ENCODE assay signal across 8 cellular contexts in genomic region chr12:57230381-57231155, GRCh38. TPM values are rescaled to one million over a fixed set of nuclear protein-coding genes. Genes with fewer than 3 reads are reported as not detected.
A peak's percentile ranks its signal among the peaks of the same experiment; 100 is the strongest.
DNase-seq lines count a peak whose midpoint lies in the region; ATAC-seq, FAIRE-seq and TF ChIP-seq lines count a peak whose summit lies in the region.

No MANE protein-coding gene starts in this region.

- H3K4me3 ChIP-seq in NT2/D1 (ENCODE audit: insufficient read length, low read depth): peak overlapping the region; percentile 79
- peak overlapping the region; percentile 89 for H3K4me3 ChIP-seq in endodermal cell (ENCODE audit: low read length)

- POLR2A ChIA-PET in CD4-positive, alpha-beta T cell (lab: Charles Lee): interaction anchor here (1.3 to 2.7 kb wide), 5 partner anchors 9 to 161 kb away, joined by 3 to 48 read pairs (median 11); no protein-coding TSS in a partner anchor

- no peak for ATAC-seq in CD4-positive, alpha-beta T cell (ENCODE audit: poor library complexity)
- no peak for ATAC-seq in GM21717 (IDR thresholded peaks at IDR 0.05; ENCODE audit: unreplicated experiment)

- FAIRE-seq in GM19239 (lab: Jason Lieb, UNC): no peak

- peaks cover 59% of the 10 kb centered on the region for H3K4me1 Mint-ChIP-seq in CD4-positive, alpha-beta T cell (ENCODE audit: low read depth)
- H3K4me1 Mint-ChIP-seq in endodermal cell (peaks cover 24% of the 10 kb centered on the region), nephron progenitor cell (peaks cover 88% of the 10 kb centered on the region)

- intact Hi-C loops in CD4-positive, alpha-beta T cell (cut with DNase I, micrococcal nuclease): loop anchor here in 1 of 2 experiments (5.0 kb wide), 1 partner anchor 148 kb away; no protein-coding TSS in a partner anchor

- WGBS in endodermal cell (ENCODE audit: insufficient coverage in 1 of 2, insufficient read length in 1 of 2), 2 experiments: 58 to 73% methylated on average over 5 to 10 of the region's 10 CpGs

- H3K9me3 ChIP-seq in CD4-positive, alpha-beta T cell (ENCODE audit: control insufficient read depth, low read length): no peaks in the 10 kb centered on the region
- H3K9me3 ChIP-seq in NT2/D1 (ENCODE audit: insufficient read depth, low read length) (no peaks in the 10 kb centered on the region), endodermal cell (ENCODE audit: control insufficient read depth, low read length) (no peaks in the 10 kb centered on the region)

- no peak overlapping the region for H3K27ac ChIP-seq in CD4-positive, alpha-beta T cell (ENCODE audit: low read depth, low read length)
- H3K27ac ChIP-seq in endodermal cell (ENCODE audit: low read depth, low read length): peak overlapping the region; percentile 87

- H3K9ac ChIP-seq in NT2/D1 (ENCODE audit: insufficient read length, low read depth) (peak overlapping the region; percentile 86), endodermal cell (ENCODE audit: extremely low read depth, low read length, poor library complexity, severe bottlenecking) (peak overlapping the region; percentile 91)

- H3K4me1 ChIP-seq in NT2/D1 (ENCODE audit: insufficient read depth, insufficient read length) (peaks cover 23% of the 10 kb centered on the region), endodermal cell (ENCODE audit: control insufficient read depth, insufficient read depth, low read length) (peaks cover 10% of the 10 kb centered on the region)

- peaks cover 22% of the 10 kb centered on the region for H3K27me3 Mint-ChIP-seq in CD4-positive, alpha-beta T cell
- H3K27me3 Mint-ChIP-seq in endodermal cell (ENCODE audit: insufficient read depth) (peaks cover 36% of the 10 kb centered on the region), nephron progenitor cell (ENCODE audit: low read depth, poor library complexity) (peaks cover 25% of the 10 kb centered on the region)

- CTCF ChIA-PET in CD4-positive, alpha-beta T cell (lab: Charles Lee): interaction anchor here (2.2 to 8.3 kb wide), 3 partner anchors 8 to 16 kb away, joined by 21 to 127 read pairs (median 24); a partner anchor contains a TSS

- peaks cover 21% of the 10 kb centered on the region for H3K27me3 ChIP-seq in CD4-positive, alpha-beta T cell (ENCODE audit: control insufficient read depth, insufficient read depth, low read length)
- H3K27me3 ChIP-seq in NT2/D1 (ENCODE audit: insufficient read depth, insufficient read length) (peaks cover 24% of the 10 kb centered on the region), endodermal cell (ENCODE audit: control insufficient read depth, insufficient read depth, low read length, poor library complexity, severe bottlenecking) (peaks cover 39% of the 10 kb centered on the region)

- H3K36me3 Mint-ChIP-seq in CD4-positive, alpha-beta T cell (ENCODE audit: low read depth): peaks cover 48% of the 10 kb centered on the region
- H3K36me3 Mint-ChIP-seq in endodermal cell (ENCODE audit: low read depth) (peaks cover 40% of the 10 kb centered on the region), nephron progenitor cell (ENCODE audit: low read depth) (peaks cover 31% of the 10 kb centered on the region)

- H3K27ac Mint-ChIP-seq in CD4-positive, alpha-beta T cell: no peak overlapping the region
- peak overlapping the region; percentile 100 for H3K27ac Mint-ChIP-seq in endodermal cell
- H3K27ac Mint-ChIP-seq in nephron progenitor cell: peak overlapping the region; percentile 69

- DNase-seq in CD4-positive, alpha-beta T cell: no peak
- DNase-seq in NT2/D1 (ENCODE audit: low read depth, low spot score) (no peak), endodermal cell (no peak), nephron progenitor cell (no peak), OCI-M1 (lab: John Stamatoyannopoulos, UW) (no peak), foreskin melanocyte (no peak), GM19239 (ENCODE audit: insufficient read length, low spot score) (no peak)

- peak overlapping the region; percentile 93 for H3K4me3 Mint-ChIP-seq in CD4-positive, alpha-beta T cell
- H3K4me3 Mint-ChIP-seq in endodermal cell (peak overlapping the region; percentile 98), nephron progenitor cell (peak overlapping the region; percentile 92)

- no peaks in the 10 kb centered on the region for H3K9me3 Mint-ChIP-seq in CD4-positive, alpha-beta T cell
- H3K9me3 Mint-ChIP-seq in endodermal cell: no peaks in the 10 kb centered on the region
- no peaks in the 10 kb centered on the region for H3K9me3 Mint-ChIP-seq in nephron progenitor cell

- TF ChIP-seq CTCF in CD4-positive, alpha-beta T cell (IDR thresholded peaks at IDR 0.05): no peak
- no peak for TF ChIP-seq CTCF in endodermal cell (conservative IDR thresholded peaks at IDR 0.05)
- TF ChIP-seq CTCF in nephron progenitor cell (IDR thresholded peaks at IDR 0.05): no peak

- H3K36me3 ChIP-seq in NT2/D1 (ENCODE audit: insufficient read depth, insufficient read length, low read length) (peaks cover 51% of the 10 kb centered on the region), endodermal cell (ENCODE audit: control insufficient read depth, insufficient read depth, low read length) (peaks cover 41% of the 10 kb centered on the region)

RNA-seq across cellular contexts. Expression of gene SHMT2, which starts 1.1 kb away (rescaled TPM):
- 10 to 100 TPM; 21.3 to 22.2 TPM for total RNA-seq in CD4-positive, alpha-beta T cell
- total RNA-seq in endodermal cell: 100 to 1,000 TPM in 1 of 2 donors, 10 to 100 TPM in 1; 76.7 to 134 TPM
- 141 TPM for polyA plus RNA-seq in endodermal cell (2013, experiment 1 of 2)
- polyA plus RNA-seq in endodermal cell (2013, experiment 2 of 2): 96.2 TPM

RNA-seq across cellular contexts. Expression of gene NXPH4, which starts 14.0 kb away (rescaled TPM):
- not detected for total RNA-seq in CD4-positive, alpha-beta T cell
- total RNA-seq in endodermal cell: 1 to 10 TPM in 1 of 2 donors, under 1 TPM in 1; 0.31 to 1.1 TPM
- 7.8 TPM for polyA plus RNA-seq in endodermal cell (2013, experiment 1 of 2)
- 6.4 TPM for polyA plus RNA-seq in endodermal cell (2013, experiment 2 of 2)

RNA-seq across cellular contexts. Expression of gene STAC3, which starts 20.4 kb away (rescaled TPM):
- total RNA-seq in CD4-positive, alpha-beta T cell: 1 to 10 TPM; 2.0 to 3.0 TPM
- 1 to 10 TPM; 5.9 to 6.8 TPM for total RNA-seq in endodermal cell
- polyA plus RNA-seq in endodermal cell (2013, experiment 1 of 2): 2.5 TPM
- polyA plus RNA-seq in endodermal cell (2013, experiment 2 of 2): 1.9 TPM
